In genomic region chr6:89828988-89829590, GRCh38 we compare ENCODE assay signal across 1 cellular context.
TF ChIP-seq lines count a peak whose summit lies in the region.

No MANE protein-coding gene starts in this region.

TF ChIP-seq in HCT116, 20 proteins besides CTCF, POLR2A, EP300 and RAD21 (continued from another document):
- TF ChIP-seq SIN3A (IDR thresholded peaks at IDR 0.05; ENCODE audit: low read depth), result peak; percentile 11; the same call in 1 of the 2 replicates
- TF ChIP-seq ZFX (IDR thresholded peaks at IDR 0.05), result no peak
- TF ChIP-seq ATF3 (IDR thresholded peaks at IDR 0.05), result no peak
- no peak for TF ChIP-seq REST (IDR thresholded peaks at IDR 0.05; ENCODE audit: low read depth)
- TF ChIP-seq FOSL1 (IDR thresholded peaks at IDR 0.05; ENCODE audit: low read depth), result no peak
